ENCODE assay signal across 9 cellular contexts in genomic region chr4:158999849-159000248, GRCh38.
"Had no signal": no experiment of that assay in that cellular context is flagged by ENCODE, and none has a peak within 500 bp of the region (broad histone marks: within the 10 kb centered on the region; RNA-seq: fewer than 3 reads in every experiment).

No MANE protein-coding gene starts in this region.

- H3K9ac ChIP-seq: KMS-11 had no signal

- H3K4me3 Mint-ChIP-seq: IgD-negative memory B cell had no signal

- H3K27ac Mint-ChIP-seq: IgD-negative memory B cell had no signal

- ATAC-seq: HepG2 had no signal

- H3K4me2 ChIP-seq: KMS-11 had no signal

- FAIRE-seq: HepG2, HTR-8/SVneo had no signal

- H3K36me3 Mint-ChIP-seq: IgD-negative memory B cell had no signal

- DNase-seq: IMR-90, Karpas-422, KBM-7, KG1 had no signal

- H3K27ac ChIP-seq: HL-60, KMS-11 had no signal
